Comparison of ENCODE assay signal across 8 cellular contexts in genomic region chr7:47552631-47553030, GRCh38. TPM values are rescaled to one million over a fixed set of nuclear protein-coding genes. Genes with fewer than 3 reads are reported as not detected.
DNase-seq lines count a peak whose midpoint lies in the region; ATAC-seq, FAIRE-seq and TF ChIP-seq lines count a peak whose summit lies in the region.
"Had no signal": no experiment of that assay in that cellular context is flagged by ENCODE, and none has a peak within 500 bp of the region (broad histone marks: within the 10 kb centered on the region; RNA-seq: fewer than 3 reads in every experiment).

No MANE protein-coding gene starts in this region.

- ATAC-seq in GM19395 (IDR thresholded peaks at IDR 0.05; ENCODE audit: unreplicated experiment) = peak; percentile 100
- peak; percentile 98 for ATAC-seq in HG03135 (IDR thresholded peaks at IDR 0.05; ENCODE audit: unreplicated experiment)
- ATAC-seq in upper lobe of right lung = peak; percentile 38

- H3K9ac ChIP-seq in endothelial cell of umbilical vein (replicated peaks; ENCODE audit: extremely low read depth, insufficient read depth, low read length) = no peak overlapping the region

- no peaks in the 10 kb centered on the region for H3K36me3 ChIP-seq in endothelial cell of umbilical vein (ENCODE audit: control insufficient read depth in 2 of 2, extremely low read depth in 1 of 2, insufficient read depth in 2 of 2, low read length in 2 of 2)
- no peaks in the 10 kb centered on the region for H3K36me3 ChIP-seq in upper lobe of right lung

- intact Hi-C loops in endothelial cell of umbilical vein (cut with micrococcal nuclease) (no loop called here), upper lobe of right lung (cut with DNase I) (no loop called here)

- H4K20me1 ChIP-seq in endothelial cell of umbilical vein (replicated peaks; ENCODE audit: control insufficient read depth, extremely low read depth, insufficient read depth, low read length) = no peaks in the 10 kb centered on the region

- H3K4me3 ChIP-seq in endothelial cell of umbilical vein (replicated peaks in 1 of 3; ENCODE audit: insufficient read depth in 1 of 3, low read depth in 1 of 3, low read length in 3 of 3) (no peak overlapping the region), upper lobe of right lung (no peak overlapping the region)

- DNase-seq in endothelial cell of umbilical vein (ENCODE audit: low read depth, low spot score) = no peak
- DNase-seq in upper lobe of right lung = no peak
- no peak for DNase-seq in SHP77 (lab: John Stamatoyannopoulos, UW)
- no peak for DNase-seq in NCI-H748 treated with DMSO at 0.1 percent for 48 hours (lab: John Stamatoyannopoulos, UW)
- DNase-seq in NCI-H2171 (lab: John Stamatoyannopoulos, UW) = no peak
- DNase-seq: effector CD8-positive, alpha-beta T cell had no signal

- H3K27me3 ChIP-seq in endothelial cell of umbilical vein (ENCODE audit: control insufficient read depth in 2 of 2, insufficient read depth in 2 of 2, low read length in 2 of 2) (no peaks in the 10 kb centered on the region), upper lobe of right lung (no peaks in the 10 kb centered on the region)

- no peaks in the 10 kb centered on the region for H3K9me1 ChIP-seq in endothelial cell of umbilical vein (replicated peaks; ENCODE audit: control insufficient read depth, extremely low read depth, insufficient read depth, low read length)

- TF ChIP-seq POLR2A in endothelial cell of umbilical vein (IDR thresholded peaks at IDR 0.05; ENCODE audit: low read depth, low read length) = no peak

- H3K4me1 ChIP-seq in endothelial cell of umbilical vein (ENCODE audit: control insufficient read depth, extremely low read depth, insufficient read depth, low read length) (peaks cover 4% of the 10 kb centered on the region), upper lobe of right lung (peaks cover 26% of the 10 kb centered on the region)

- no peaks in the 10 kb centered on the region for H3K79me2 ChIP-seq in endothelial cell of umbilical vein (ENCODE audit: control insufficient read depth, insufficient read depth, low read length)

- dilution Hi-C loops in endothelial cell of umbilical vein (cut with MboI; ENCODE audit: extremely low pct_ligation_motif_present, low sequenced_read_pairs) = no loop called here

- H3K4me2 ChIP-seq in endothelial cell of umbilical vein (ENCODE audit: insufficient read depth, low read length) = no peak overlapping the region

- FAIRE-seq in endothelial cell of umbilical vein (lab: Jason Lieb, UNC) = peak; percentile 28

- BruUV-seq in endothelial cell of umbilical vein (replicated peaks; lab: Mats Ljungman, UMichigan) = no TSS peak

- H2AFZ ChIP-seq in endothelial cell of umbilical vein (ENCODE audit: low read depth, low read length) = no peak overlapping the region

- CTCF ChIA-PET in endothelial cell of umbilical vein (lab: Charles Lee) = interaction anchor here (1.1 to 1.5 kb wide), 4 partner anchors 10 to 267 kb away, joined by 3 to 4 read pairs (median 3); no protein-coding TSS in a partner anchor

- H3K9me3 ChIP-seq in endothelial cell of umbilical vein (replicated peaks; ENCODE audit: control insufficient read depth, insufficient read depth, low read length) = no peaks in the 10 kb centered on the region
- H3K9me3 ChIP-seq in upper lobe of right lung = no peaks in the 10 kb centered on the region

- TF ChIP-seq CTCF in endothelial cell of umbilical vein (IDR thresholded peaks at IDR 0.05; ENCODE audit: extremely low read depth in 1 of 2, insufficient read depth in 1 of 2, low read depth in 1 of 2, low read length in 2 of 2) (no peak), upper lobe of right lung (IDR thresholded peaks at IDR 0.05) (no peak)

- POLR2A ChIA-PET in endothelial cell of umbilical vein (lab: Charles Lee) = no interaction called here

- H3K27ac ChIP-seq in endothelial cell of umbilical vein (ENCODE audit: insufficient read depth, low read depth, low read length) (no peak overlapping the region), upper lobe of right lung (peak overlapping the region; percentile 11)

TF ChIP-seq in endothelial cell of umbilical vein, 7 proteins besides CTCF, POLR2A, EP300 and RAD21:
- TF ChIP-seq EZH2 (IDR thresholded peaks at IDR 0.05; ENCODE audit: borderline replicate concordance, low read depth, low read length, severe bottlenecking) = no peak
- no peak for TF ChIP-seq MAX (IDR thresholded peaks at IDR 0.05; ENCODE audit: insufficient read depth, insufficient read length)
- TF ChIP-seq POLR2AphosphoS5 (IDR thresholded peaks at IDR 0.05; ENCODE audit: insufficient read depth, low read depth, low read length) = no peak

RNA-seq across cellular contexts. Expression of gene TNS3, which starts 29.3 kb away (rescaled TPM):
- total RNA-seq in endothelial cell of umbilical vein (45.1 and 59.8 TPM in 2 replicates), upper lobe of right lung (168 TPM)
- polyA plus RNA-seq in endothelial cell of umbilical vein = 10.4 and 11.3 TPM in 2 replicates
- polyA plus RNA-seq in endothelial cell of umbilical vein (2011; cell fraction: cytosol; rRNA removed) = 11.4 and 11.8 TPM in 2 replicates
- 19.4 and 26.6 TPM in 2 replicates for polyA plus RNA-seq in endothelial cell of umbilical vein (2011; cell fraction: nucleus; rRNA removed)
- 17.2 and 32.2 TPM in 2 replicates for polyA plus RNA-seq in endothelial cell of umbilical vein (2012)
- 40.9 and 45.5 TPM in 2 replicates for polyA minus RNA-seq in endothelial cell of umbilical vein
- 8.7 TPM for polyA minus RNA-seq in endothelial cell of umbilical vein (2011; cell fraction: cytosol; rRNA and poly(A)+ RNA removed)
- polyA minus RNA-seq in endothelial cell of umbilical vein (2011; cell fraction: nucleus; rRNA and poly(A)+ RNA removed) = 26.9 and 29.9 TPM in 2 replicates

Comparison
In these comparisons a context has a peak if more than half of its experiments do, and no peak if none do; other contexts are left out.
1. ATAC-seq: peak in every context shown above with its lines; median percentile 100 in GM19395; 98 in HG03135; 38 in upper lobe of right lung.